8 cellular contexts compared by ENCODE assay signal in the genomic region with DNA sequence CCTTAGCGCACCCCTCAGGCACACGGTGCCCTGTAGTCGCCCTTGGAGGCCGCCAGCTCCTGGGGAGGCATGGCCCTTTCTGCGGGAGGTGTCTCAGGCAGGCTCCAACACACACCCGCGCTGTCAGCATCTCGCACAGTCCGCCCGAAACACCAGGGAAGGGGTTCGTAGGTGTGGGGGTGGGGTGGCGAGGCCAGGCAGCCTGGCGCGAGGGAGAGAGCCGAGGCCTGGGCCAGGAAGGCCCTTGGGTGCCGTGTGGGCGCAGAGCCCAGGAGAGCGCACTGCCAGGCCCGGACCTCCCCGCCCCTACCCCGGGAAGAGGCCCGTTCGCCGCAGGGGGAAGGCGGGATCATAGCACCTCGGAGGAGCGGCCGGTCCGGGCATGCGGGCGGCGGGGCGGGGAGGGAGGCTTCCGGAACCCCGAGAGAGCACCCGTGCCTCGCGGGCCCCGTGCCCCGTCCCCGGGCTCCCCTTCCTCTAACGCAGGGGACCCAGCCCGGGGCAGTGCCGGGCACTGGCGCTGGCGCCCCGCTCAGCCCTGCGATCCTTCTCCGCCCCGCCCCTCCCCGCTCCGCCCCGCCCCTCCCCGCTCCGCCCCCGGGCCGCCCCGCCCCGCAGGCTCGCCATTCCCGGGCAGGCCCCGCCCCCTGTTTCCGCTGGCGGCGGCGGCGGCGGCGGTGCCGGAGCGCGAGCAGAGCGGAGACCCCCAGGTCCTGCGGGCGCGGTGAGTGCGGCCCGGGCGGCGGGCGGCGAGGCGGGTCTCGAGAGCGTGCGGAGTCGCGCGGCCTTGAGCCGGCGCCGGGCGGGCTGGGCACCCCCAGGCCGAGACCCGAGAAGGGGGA. TPM values are rescaled to one million over a fixed set of nuclear protein-coding genes. Genes with fewer than 3 reads are reported as not detected.
A peak's percentile ranks its signal among the peaks of the same experiment; 100 is the strongest.
DNase-seq lines count a peak whose midpoint lies in the region; ATAC-seq and TF ChIP-seq lines count a peak whose summit lies in the region.

Gene TSPAN9 (plus strand): TSS at position 650 of the 842 bp plus-strand sequence. CDS start 123,815 bp downstream, outside the sequence.

- intact Hi-C loops in Panc1 (cut with micrococcal nuclease; ENCODE audit: unreplicated experiment) = loop anchor here (2.0 kb wide), 1 partner anchor 56 kb away; no protein-coding TSS in a partner anchor

- H3K36me3 ChIP-seq in Panc1 (ENCODE audit: control insufficient read depth, insufficient read depth, low read length) (no peaks in the 10 kb centered on the region), neuron (ENCODE audit: insufficient read depth, low read length) (no peaks in the 10 kb centered on the region)

- peak within 1 kb of the TSS; percentile 89 for H2AFZ ChIP-seq in neuron (ENCODE audit: low read depth, low read length)

- 0 out of 2 replicates have a peak, but pooled peaks have one; percentile 4 for TF ChIP-seq CTCF in 22Rv1 (IDR thresholded peaks at IDR 0.05)
- TF ChIP-seq CTCF in Panc1 (IDR thresholded peaks at IDR 0.05) = no peak
- TF ChIP-seq CTCF in foreskin fibroblast (IDR thresholded peaks at IDR 0.05; ENCODE audit: low read depth, low read length) = no peak
- no peak for TF ChIP-seq CTCF in subcutaneous adipose tissue (IDR thresholded peaks at IDR 0.05; ENCODE audit: low read depth)

- H3K4me1 ChIP-seq in Panc1 (ENCODE audit: control insufficient read depth, insufficient read depth, low read length) (no peaks in the 10 kb centered on the region; the same call in 1 of the 2 replicates), neuron (ENCODE audit: insufficient read depth, low read length) (peaks cover 11% of the 10 kb centered on the region)

- H3K4me3 ChIP-seq in Panc1 (ENCODE audit: low read depth in 2 of 2, low read length in 2 of 2) (peak within 1 kb of the TSS; percentile 52 to 57), foreskin fibroblast (ENCODE audit: low read depth in 1 of 2, low read length in 2 of 2) (peak within 1 kb of the TSS; percentile 69), neuron (ENCODE audit: low read length) (peak within 1 kb of the TSS; percentile 78)

- CTCF ChIA-PET in Panc1 (lab: Charles Lee) = no interaction called here

- H3K27ac ChIP-seq in 22Rv1 = no peak within 1 kb of the TSS
- H3K27ac ChIP-seq in Panc1 (ENCODE audit: low read length) = peak within 1 kb of the TSS; percentile 51; the same call in 1 of the 2 replicates

- H3K9me3 ChIP-seq in Panc1 (ENCODE audit: control insufficient read depth, insufficient read depth, low read depth, low read length) (no peaks in the 10 kb centered on the region), neuron (ENCODE audit: low read length) (no peaks in the 10 kb centered on the region)

- in situ Hi-C loops in Panc1 (cut with HindIII; ENCODE audit: low pct_unique_long_range_greater_than_20kb, low sequenced_read_pairs) = no loop called here

- peak; percentile 77 for ATAC-seq in GM18511 (IDR thresholded peaks at IDR 0.05; ENCODE audit: unreplicated experiment)
- peak; percentile 76 for ATAC-seq in HG03354 (IDR thresholded peaks at IDR 0.05; ENCODE audit: poor library complexity, severe bottlenecking, unreplicated experiment)
- ATAC-seq in Panc1 = peak; percentile 92

- H3K27me3 ChIP-seq in Panc1 (ENCODE audit: control insufficient read depth, insufficient read depth, low read length) = no peaks in the 10 kb centered on the region
- peaks cover 2% of the 10 kb centered on the region for H3K27me3 ChIP-seq in neuron (ENCODE audit: insufficient read depth, low read length)

- DNase-seq in Panc1 (ENCODE audit: low read depth, low spot score) (no peak), activated gamma-delta T cell treated with Interleukin-2 at 50 U/mL for 16 hours (peak; percentile 62), foreskin fibroblast (peak; percentile 62 to 83)

- POLR2A ChIA-PET in Panc1 (lab: Charles Lee) = no interaction called here

- BruUV-seq in Panc1 (replicated peaks; lab: Mats Ljungman, UMichigan) = no TSS peak

RNA-seq across cellular contexts. Expression of gene TSPAN9, which starts in this region (rescaled TPM):
- total RNA-seq in Panc1 (2021; ENCODE audit: unreplicated experiment) = 7.7 TPM
- 14.9 TPM for polyA plus RNA-seq in Panc1 (2012; ENCODE audit: insufficient read length)
- total RNA-seq in subcutaneous adipose tissue = 10 to 100 TPM in 3 of 4 donors, 1 to 10 TPM in 1; 9.9 to 47.3 (median 15.4) TPM
